Comparison of ENCODE assay signal across 10 cellular contexts in the genomic region with DNA sequence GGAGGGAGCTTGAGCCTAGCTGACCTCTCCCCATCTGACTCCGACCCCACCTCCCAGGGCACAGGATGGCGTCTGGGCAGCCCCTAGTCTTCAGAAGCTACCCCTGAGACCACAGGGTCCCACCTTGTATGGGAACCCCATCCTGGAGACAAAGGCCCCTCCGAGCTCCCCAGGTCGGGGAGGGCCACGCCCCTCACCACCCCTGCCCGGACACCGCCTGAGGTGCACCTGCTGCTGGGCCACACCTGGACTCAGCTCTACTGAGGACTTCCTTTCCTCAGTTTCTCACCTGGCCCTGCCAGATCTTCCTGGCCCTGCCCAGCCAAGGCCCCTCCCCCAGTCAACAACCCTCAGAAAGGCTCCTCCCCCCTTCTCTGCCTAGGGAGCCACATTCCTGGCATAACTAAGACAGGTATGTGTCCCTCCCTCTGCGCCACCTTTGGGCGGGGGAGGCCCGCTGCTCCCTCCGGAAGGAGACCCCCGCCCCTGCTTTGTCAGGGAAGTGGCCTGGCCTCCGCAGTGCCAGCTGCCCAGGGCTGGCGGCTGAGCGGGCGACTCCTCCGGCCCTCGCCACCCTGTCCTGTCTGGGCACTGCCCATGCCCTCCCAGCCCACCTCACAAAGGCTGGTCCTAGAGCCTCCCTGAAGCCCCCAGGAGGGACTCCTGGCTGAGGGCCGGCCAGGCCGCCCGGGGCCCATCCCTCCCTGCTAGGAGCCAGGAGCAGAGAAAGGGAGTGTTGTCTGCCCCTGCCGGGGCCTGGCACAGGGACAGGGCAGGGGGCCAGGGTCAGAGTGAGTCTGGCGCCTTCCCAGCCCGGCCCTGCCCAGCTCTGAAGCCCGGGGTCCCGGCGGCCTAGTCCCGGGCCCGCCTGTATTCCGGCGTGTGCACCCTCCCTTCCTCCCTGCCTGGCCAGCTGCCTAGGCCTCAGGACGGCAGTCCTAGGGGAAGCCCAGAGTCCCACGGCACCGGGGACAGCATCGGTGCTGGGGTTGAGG. TPM values are rescaled to one million over a fixed set of nuclear protein-coding genes. Genes with fewer than 3 reads are reported as not detected.
DNase-seq lines count a peak whose midpoint lies in the region; ATAC-seq and TF ChIP-seq lines count a peak whose summit lies in the region.
"Had no signal": no experiment of that assay in that cellular context is flagged by ENCODE, and none has a peak within 500 bp of the region (broad histone marks: within the 10 kb centered on the region; RNA-seq: fewer than 3 reads in every experiment).

No MANE protein-coding gene starts in this region.

- peak in 2 of 4 donors; percentile 37 to 69 for TF ChIP-seq POLR2A in upper lobe of left lung (IDR thresholded peaks at IDR 0.05)

- DNase-seq in chondrocyte (ENCODE audit: low spot score) (no peak), upper lobe of left lung (peak; percentile 82 to 84), cerebellar cortex (ENCODE audit: low spot score) (no peak)
- DNase-seq in stimulated activated CD4-positive, alpha-beta T cell treated with anti-CD3 and anti-CD28 coated beads, Interleukin-12 subunit alpha, Interleukin-12 subunit beta, amount 100 ng/mL, for 4 hours: no peak
- DNase-seq: activated T-cell treated with anti-CD3 and anti-CD28 coated beads, Interleukin-2, amount 50 U/mL, for 1 hour; NCI-H2171 had no signal

- TF ChIP-seq CTCF in chondrocyte (IDR thresholded peaks at IDR 0.05): no peak
- TF ChIP-seq CTCF in upper lobe of left lung (IDR thresholded peaks at IDR 0.05): no peak

- H3K4me1 ChIP-seq in HUES64 (ENCODE audit: insufficient read depth, low read length) (peaks cover 35% of the 10 kb centered on the region), upper lobe of left lung (peaks cover 37 to 75% (median 45%) of the 10 kb centered on the region in 4 donors)

- no peaks in the 10 kb centered on the region for H3K27me3 Mint-ChIP-seq in chondrocyte (ENCODE audit: low read depth)

- H3K27ac ChIP-seq in HUES64 (ENCODE audit: low read depth, low read length) (peak overlapping the region; percentile 63), layer of hippocampus (ENCODE audit: low read depth, low read length) (peak overlapping the region; percentile 68), upper lobe of left lung (peak overlapping the region; percentile 74 to 83 (median 78))

- H3K9me3 Mint-ChIP-seq in chondrocyte (ENCODE audit: low read depth): no peaks in the 10 kb centered on the region

- TF ChIP-seq EP300 in upper lobe of left lung (IDR thresholded peaks at IDR 0.05): no peak

- no peak overlapping the region for H3K4me3 ChIP-seq in HUES64 (ENCODE audit: low read length)
- H3K4me3 ChIP-seq in upper lobe of left lung: peak overlapping the region in 3 of 4 donors; percentile 36 to 45 (median 44)

- peaks cover 32% of the 10 kb centered on the region for H3K4me1 Mint-ChIP-seq in chondrocyte (ENCODE audit: low read depth)

- H3K36me3 Mint-ChIP-seq in chondrocyte (ENCODE audit: low read depth): peaks cover 2% of the 10 kb centered on the region

- H3K36me3 ChIP-seq in HUES64 (ENCODE audit: insufficient read depth, low read length): peaks cover 16% of the 10 kb centered on the region
- H3K36me3 ChIP-seq in upper lobe of left lung: no peaks in the 10 kb centered on the region

- H3K9me3 ChIP-seq in HUES64 (ENCODE audit: insufficient read depth, low read depth, low read length) (no peaks in the 10 kb centered on the region), upper lobe of left lung (no peaks in the 10 kb centered on the region)

- peak overlapping the region; percentile 6 for H3K4me3 Mint-ChIP-seq in chondrocyte (ENCODE audit: unreplicated experiment)

- ATAC-seq in upper lobe of left lung (ENCODE audit: low FRiP score in 2 of 2) (peak in 1 of 2 donors; percentile 86), HG02759 (IDR thresholded peaks at IDR 0.05; ENCODE audit: unreplicated experiment) (no peak), GM21360 (IDR thresholded peaks at IDR 0.05; ENCODE audit: unreplicated experiment) (no peak)

- H3K27me3 ChIP-seq in HUES64 (ENCODE audit: insufficient read depth, low read length): no peaks in the 10 kb centered on the region; the same call in 1 of the 2 replicates
- H3K27me3 ChIP-seq in layer of hippocampus (ENCODE audit: control insufficient read depth, insufficient read depth, low read length): no peaks in the 10 kb centered on the region
- H3K27me3 ChIP-seq in upper lobe of left lung: peaks cover 0 to 14% (median 0%) of the 10 kb centered on the region in 4 donors

- H3K9ac ChIP-seq in HUES64 (ENCODE audit: low read depth, low read length): peak overlapping the region; percentile 31

- WGBS in HUES64: 53% methylated on average over 35 of the region's 35 CpGs
- WGBS in upper lobe of left lung, 2 donors: 43 to 75% methylated on average over 9 to 35 of the region's 35 CpGs

- H3K27ac Mint-ChIP-seq in chondrocyte (ENCODE audit: unreplicated experiment): no peak overlapping the region

RNA-seq across cellular contexts. Expression of a gene that starts 4.8 kb away (rescaled TPM):
- polyA plus RNA-seq in HUES64 (2013, experiment 1 of 2): 58.7 TPM
- polyA plus RNA-seq in HUES64 (2013, experiment 2 of 2): 72.3 TPM
- 138 to 221 TPM (median 219 TPM) in 3 replicates for total RNA-seq in chondrocyte
- 100 to 1,000 TPM in 5 of 6 donors, 10 to 100 TPM in 1; 91.0 to 316 (median 157) TPM for total RNA-seq in upper lobe of left lung

RNA-seq across cellular contexts. Expression of a gene that starts 11.4 kb away (rescaled TPM):
- 24.5 TPM for polyA plus RNA-seq in HUES64 (2013, experiment 1 of 2)
- 29.7 TPM for polyA plus RNA-seq in HUES64 (2013, experiment 2 of 2)
- total RNA-seq in chondrocyte: 28.5 to 42.8 TPM (median 42.2 TPM) in 3 replicates
- 100 to 1,000 TPM in 2 of 6 donors, 10 to 100 TPM in 4; 32.5 to 180 (median 63.8) TPM for total RNA-seq in upper lobe of left lung

RNA-seq across cellular contexts. Expression of a gene that starts 24.8 kb away (rescaled TPM):
- 3.7 TPM for polyA plus RNA-seq in HUES64 (2013, experiment 1 of 2)
- polyA plus RNA-seq in HUES64 (2013, experiment 2 of 2): 4.8 TPM
- total RNA-seq in chondrocyte (56.6 to 137 TPM (median 136 TPM) in 3 replicates), upper lobe of left lung (10 to 100 TPM; 26.5 to 55.0 (median 35.0) TPM)

RNA-seq across cellular contexts. Expression of a gene that starts 42.8 kb away (rescaled TPM):
- polyA plus RNA-seq in HUES64 (2013, experiment 1 of 2): not detected
- polyA plus RNA-seq in HUES64 (2013, experiment 2 of 2): not detected
- total RNA-seq in chondrocyte: 0.12 to 0.37 TPM (median 0.31 TPM) in 3 replicates
- 1 to 10 TPM in 1 of 6 donors, under 1 TPM in 3, not detected in 2; 0.15 to 1.0 (median 0.36) TPM for total RNA-seq in upper lobe of left lung

RNA-seq across cellular contexts. Expression of a gene that starts 49.4 kb away (rescaled TPM):
- polyA plus RNA-seq in HUES64 (2013, experiment 1 of 2): not detected
- not detected for polyA plus RNA-seq in HUES64 (2013, experiment 2 of 2)
- total RNA-seq in chondrocyte (not detected in 3 replicates), upper lobe of left lung (1 to 10 TPM; 1.0 to 2.4 (median 1.8) TPM)

Comparison
In these comparisons a context has a peak if more than half of its experiments do, and no peak if none do; other contexts are left out.
1. DNase-seq: peak in upper lobe of left lung (2 of 2); none in chondrocyte (single experiment), cerebellar cortex (single experiment) and stimulated activated CD4-positive, alpha-beta T cell treated with anti-CD3 and anti-CD28 coated beads, Interleukin-12 subunit alpha, Interleukin-12 subunit beta, amount 100 ng/mL, for 4 hours (single experiment).
2. Peak in every context shown above with its lines, with median percentiles within 50 percentile points of each other: H3K27ac ChIP-seq.